In the genomic region with DNA sequence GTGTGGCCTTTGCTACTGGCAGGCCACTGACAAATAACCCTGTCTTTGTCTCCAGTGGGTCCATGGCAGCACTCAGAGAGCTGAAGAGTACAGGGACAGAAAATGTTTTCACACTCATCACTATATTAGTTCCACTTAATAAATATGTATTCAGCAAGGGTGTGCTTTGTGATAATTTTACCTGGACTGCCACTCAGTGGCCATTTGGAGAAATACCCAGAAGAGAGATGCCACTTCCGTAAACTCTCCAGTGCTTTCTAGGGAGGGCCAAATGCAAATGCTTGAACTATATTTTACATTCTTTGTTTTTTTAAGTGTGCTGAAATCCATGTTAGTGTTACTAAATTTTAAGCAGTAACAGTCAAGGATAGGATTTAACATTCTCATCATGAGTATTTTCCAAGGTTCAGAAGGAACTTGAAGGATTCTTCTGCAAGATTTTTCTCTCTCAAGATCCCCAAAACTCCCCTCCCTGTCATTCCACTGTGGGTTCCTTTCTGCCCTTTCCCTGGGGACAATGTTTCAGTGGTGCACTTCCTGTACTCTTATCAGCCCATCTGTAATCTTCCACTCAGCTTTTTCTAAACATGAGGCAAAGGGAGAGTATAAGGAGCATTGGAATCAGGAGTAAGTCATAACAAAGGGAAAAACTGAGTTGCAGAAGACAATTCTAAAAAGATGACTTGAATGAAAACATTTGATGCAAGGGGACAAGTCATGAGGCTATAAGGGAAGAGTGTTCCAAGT, we compare ENCODE assay signal across 8 cellular contexts. TPM values are rescaled to one million over a fixed set of nuclear protein-coding genes. Genes with fewer than 3 reads are reported as not detected.
DNase-seq lines count a peak whose midpoint lies in the region; ATAC-seq and TF ChIP-seq lines count a peak whose summit lies in the region.

No MANE protein-coding gene starts in this region.

- peaks cover 2% of the 10 kb centered on the region for H3K36me3 Mint-ChIP-seq in T-helper 17 cell (ENCODE audit: low read depth)

- DNase-seq in AG09319 (ENCODE audit: extremely low read depth, low read depth): no peak
- peak; percentile 3 for DNase-seq in GM19240 (ENCODE audit: insufficient read length, low spot score)
- DNase-seq in globus pallidus (ENCODE audit: low spot score): peak; percentile 2
- no peak for DNase-seq in T-helper 17 cell
- DNase-seq in activated T-cell treated with anti-CD3 and anti-CD28 coated beads, Interleukin-2, amount 50 U/mL, for 1 hour: no peak

- peaks cover under 1% of the 10 kb centered on the region for H3K27me3 Mint-ChIP-seq in T-helper 17 cell

- no peaks in the 10 kb centered on the region for H4K20me1 ChIP-seq in OCI-LY3 (ENCODE audit: insufficient read depth, low read length)

- H3K79me2 ChIP-seq in OCI-LY3 (ENCODE audit: low read length): no peaks in the 10 kb centered on the region

- H3K9ac ChIP-seq in OCI-LY3 (ENCODE audit: low read length): no peak overlapping the region

- H3K4me3 Mint-ChIP-seq in T-helper 17 cell: no peak overlapping the region

- no peaks in the 10 kb centered on the region for H3K4me1 Mint-ChIP-seq in T-helper 17 cell

- no peak overlapping the region for H3K27ac Mint-ChIP-seq in T-helper 17 cell

- TF ChIP-seq CTCF in AG09319 (IDR thresholded peaks at IDR 0.05; ENCODE audit: low read depth, low read length) (peak; percentile 8), OCI-LY3 (IDR thresholded peaks at IDR 0.05; ENCODE audit: low read depth, low read length) (peak; percentile 57)

- H3K27ac ChIP-seq in OCI-LY3 (ENCODE audit: low read length): no peak overlapping the region

- no peak overlapping the region for H3K4me3 ChIP-seq in OCI-LY3 (ENCODE audit: low read length)

- H2AFZ ChIP-seq in OCI-LY3 (ENCODE audit: low read depth, low read length): peak overlapping the region; percentile 83

- H3K4me2 ChIP-seq in OCI-LY3 (ENCODE audit: low read length): peak overlapping the region; percentile 10; the same call in 1 of the 2 replicates

- H3K9me3 ChIP-seq in OCI-LY3 (ENCODE audit: insufficient read depth, low read length) (no peaks in the 10 kb centered on the region), T-helper 17 cell (ENCODE audit: control insufficient read depth, low read length, poor library complexity, severe bottlenecking) (no peaks in the 10 kb centered on the region)

- no peaks in the 10 kb centered on the region for H3K36me3 ChIP-seq in OCI-LY3 (replicated peaks; ENCODE audit: low read depth, low read length)

- 0 out of 2 replicates have a peak, but pooled peaks cover 3% of the 10 kb centered on the region for H3K27me3 ChIP-seq in OCI-LY3 (ENCODE audit: low read depth, low read length)

- no peaks in the 10 kb centered on the region for H3K4me1 ChIP-seq in OCI-LY3 (ENCODE audit: low read length)

- no peak for ATAC-seq in T-helper 17 cell
- no peak for ATAC-seq in GM19023 (IDR thresholded peaks at IDR 0.05; ENCODE audit: unreplicated experiment)
- ATAC-seq in HG02610 (IDR thresholded peaks at IDR 0.05; ENCODE audit: unreplicated experiment): no peak

RNA-seq across cellular contexts. Expression of a gene that starts 46.0 kb away (rescaled TPM):
- not detected for total RNA-seq in T-helper 17 cell

Comparison
In these comparisons a context has a peak if more than half of its experiments do, and no peak if none do; other contexts are left out.
1. DNase-seq: peak in GM19240 (single experiment) and globus pallidus (single experiment); none in AG09319 (single experiment), T-helper 17 cell (0 of 3) and activated T-cell treated with anti-CD3 and anti-CD28 coated beads, Interleukin-2, amount 50 U/mL, for 1 hour (single experiment).